10 cellular contexts compared by ENCODE assay signal in genomic region chrX:43813898-43814297, GRCh38.
DNase-seq lines count a peak whose midpoint lies in the region; ATAC-seq and TF ChIP-seq lines count a peak whose summit lies in the region.
"Had no signal": no experiment of that assay in that cellular context is flagged by ENCODE, and none has a peak within 500 bp of the region (broad histone marks: within the 10 kb centered on the region; RNA-seq: fewer than 3 reads in every experiment).

No MANE protein-coding gene starts in this region.

- ATAC-seq in SK-N-SH treated with all-trans-retinoic acid at 6 μM for 48 hours (peak; percentile 53; the same call in 2 of the 3 replicates), HG03469 (IDR thresholded peaks at IDR 0.05; ENCODE audit: unreplicated experiment) (no peak), GM18907 (IDR thresholded peaks at IDR 0.05; ENCODE audit: unreplicated experiment) (no peak)
- ATAC-seq: stimulated activated naive B cell treated with anti-CD40 and anti-IgM and Interleukin-4, amounts not matched to agents 10 μg/mL and 1 μg/mL and 100 μg/mL, for 72 hours had no signal

- H3K4me3 ChIP-seq in fibroblast of mammary gland (ENCODE audit: control insufficient read depth, low read depth, low read length): no peak overlapping the region
- no peak overlapping the region for H3K4me3 ChIP-seq in mesenchymal stem cell (ENCODE audit: insufficient read depth in 1 of 2, low read depth in 1 of 2, low read length in 2 of 2)
- H3K4me3 ChIP-seq: sigmoid colon had no signal

- peak; percentile 0 for DNase-seq in ACHN
- DNase-seq in fibroblast of mammary gland (ENCODE audit: low read depth): peak; percentile 40
- DNase-seq in mesenchymal stem cell: no peak
- DNase-seq in AG20443 (ENCODE audit: low spot score): no peak
- DNase-seq: sigmoid colon; stimulated activated naive B cell treated with anti-CD40 and anti-IgM and Interleukin-4, amounts not matched to agents 10 μg/mL and 1 μg/mL and 100 μg/mL, for 72 hours had no signal

- H3K27me3 ChIP-seq in mesenchymal stem cell (ENCODE audit: control insufficient read depth in 1 of 2, insufficient read depth in 1 of 2, low read length in 2 of 2): peaks cover 0 to 31% of the 10 kb centered on the region in 2 experiments
- H3K27me3 ChIP-seq: sigmoid colon had no signal

- H3K4me1 ChIP-seq in mesenchymal stem cell (ENCODE audit: control insufficient read depth, insufficient read depth, low read depth, low read length): no peaks in the 10 kb centered on the region

- no peaks in the 10 kb centered on the region for H3K79me1 ChIP-seq in mesenchymal stem cell (replicated peaks; ENCODE audit: low read length, poor library complexity, severe bottlenecking)

- no peak overlapping the region for H3K23ac ChIP-seq in mesenchymal stem cell (ENCODE audit: low read length in 2 of 2)

- peak; percentile 31 for TF ChIP-seq CTCF in GM12873 (IDR thresholded peaks at IDR 0.05; ENCODE audit: insufficient read depth, low read depth, low read length, missing control alignments)
- peak; percentile 38 for TF ChIP-seq CTCF in fibroblast of mammary gland (conservative IDR thresholded peaks at IDR 0.05; ENCODE audit: control insufficient read depth, insufficient read depth, low read depth, low read length)

- no peak overlapping the region for H4K91ac ChIP-seq in mesenchymal stem cell (ENCODE audit: low read length)

- no peak overlapping the region for H4K8ac ChIP-seq in mesenchymal stem cell (ENCODE audit: low read length)

- H3K27ac ChIP-seq in mesenchymal stem cell (ENCODE audit: low read length, poor library complexity, severe bottlenecking): no peak overlapping the region
- H3K27ac ChIP-seq: sigmoid colon had no signal

- no peak overlapping the region for H2BK12ac ChIP-seq in mesenchymal stem cell (ENCODE audit: low read length in 2 of 2)

- no peak overlapping the region for H2BK120ac ChIP-seq in mesenchymal stem cell (ENCODE audit: low read depth, low read length)

- H3K14ac ChIP-seq in mesenchymal stem cell (ENCODE audit: low read length in 2 of 2): no peak overlapping the region

- H2BK5ac ChIP-seq in mesenchymal stem cell (ENCODE audit: low read depth, low read length, poor library complexity, severe bottlenecking): no peak overlapping the region

- H3K18ac ChIP-seq in mesenchymal stem cell (ENCODE audit: low read depth in 1 of 2, low read length in 2 of 2): no peak overlapping the region

- no peak overlapping the region for H3K9ac ChIP-seq in mesenchymal stem cell (ENCODE audit: low read length)

- H2AFZ ChIP-seq in mesenchymal stem cell (ENCODE audit: low read depth, low read length): no peak overlapping the region

- no peak overlapping the region for H3K4ac ChIP-seq in mesenchymal stem cell (ENCODE audit: low read depth in 1 of 2, low read length in 2 of 2)

- no peak overlapping the region for H3K4me2 ChIP-seq in mesenchymal stem cell (ENCODE audit: low read length, poor library complexity, severe bottlenecking)

- no peaks in the 10 kb centered on the region for H3K36me3 ChIP-seq in mesenchymal stem cell (ENCODE audit: control insufficient read depth in 1 of 2, insufficient read depth in 2 of 2, low read depth in 1 of 2, low read length in 2 of 2)
- H3K36me3 ChIP-seq: sigmoid colon had no signal

- in situ Hi-C loops in ACHN (cut with HindIII; ENCODE audit: low pct_ligation_motif_present, low pct_unique_long_range_greater_than_20kb, low sequenced_read_pairs): no loop called here

- H2BK15ac ChIP-seq in mesenchymal stem cell (ENCODE audit: low read depth, poor library complexity, severe bottlenecking): no peak overlapping the region

- no peak overlapping the region for H2AK5ac ChIP-seq in mesenchymal stem cell (ENCODE audit: low read length, severe bottlenecking)

- H3K9me3 ChIP-seq in mesenchymal stem cell (ENCODE audit: control insufficient read depth, low read length): no peaks in the 10 kb centered on the region
- H3K9me3 ChIP-seq: sigmoid colon had no signal

TF ChIP-seq in SK-N-SH treated with all-trans-retinoic acid at 6 μM for 48 hours, 23 proteins besides CTCF, POLR2A, EP300 and RAD21:
- TF ChIP-seq PATZ1 (CRISPR knock-in tag; IDR thresholded peaks at IDR 0.05; ENCODE audit: borderline replicate concordance) (no peak), OSR1 (CRISPR knock-in tag; IDR thresholded peaks at IDR 0.05) (no peak), BACH2 (CRISPR knock-in tag; IDR thresholded peaks at IDR 0.05; ENCODE audit: borderline replicate concordance) (no peak)

Comparison
In these comparisons a context has a peak if more than half of its experiments do, and no peak if none do; other contexts are left out.
1. DNase-seq: peak in ACHN (single experiment) and fibroblast of mammary gland (single experiment); none in mesenchymal stem cell (single experiment) and AG20443 (single experiment).